In the genomic region with DNA sequence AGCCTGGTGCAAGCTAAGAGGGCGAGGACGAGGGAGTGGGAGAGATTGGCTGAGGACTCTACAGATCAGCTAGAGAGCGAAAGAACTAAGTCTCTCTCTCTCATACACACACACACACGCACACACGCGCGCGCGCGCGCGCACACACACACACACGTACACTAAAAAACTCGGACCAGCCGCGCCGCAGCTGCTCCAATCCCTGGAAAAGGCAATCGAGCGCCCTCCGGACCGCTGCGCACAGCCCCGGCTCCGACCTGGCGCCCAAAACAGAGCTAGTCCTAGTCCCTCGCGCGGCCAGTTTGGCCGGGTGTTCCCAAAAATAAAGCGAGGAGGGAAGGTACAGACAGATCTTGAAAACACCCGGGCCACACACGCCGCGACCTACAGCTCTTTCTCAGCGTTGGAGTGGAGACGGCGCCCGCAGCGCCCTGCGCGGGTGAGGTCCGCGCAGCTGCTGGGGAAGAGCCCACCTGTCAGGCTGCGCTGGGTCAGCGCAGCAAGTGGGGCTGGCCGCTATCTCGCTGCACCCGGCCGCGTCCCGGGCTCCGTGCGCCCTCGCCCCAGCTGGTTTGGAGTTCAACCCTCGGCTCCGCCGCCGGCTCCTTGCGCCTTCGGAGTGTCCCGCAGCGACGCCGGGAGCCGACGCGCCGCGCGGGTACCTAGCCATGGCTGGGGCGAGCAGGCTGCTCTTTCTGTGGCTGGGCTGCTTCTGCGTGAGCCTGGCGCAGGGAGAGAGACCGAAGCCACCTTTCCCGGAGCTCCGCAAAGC, we compare ENCODE assay signal across 1 cellular context.
TF ChIP-seq lines count a peak whose summit lies in the region.

Gene BMP3 (plus strand): TSS at position 92 of the 772 bp plus-strand sequence. CDS start 577 bp downstream, at position 669.

TF ChIP-seq in HepG2, 621 proteins besides CTCF, POLR2A, EP300 and RAD21 (continued from another document):
- TF ChIP-seq ZNF142 (CRISPR knock-in tag; IDR thresholded peaks at IDR 0.05) (no peak), ZNF20 (CRISPR knock-in tag; IDR thresholded peaks at IDR 0.05) (no peak), SMYD3 (CRISPR knock-in tag; IDR thresholded peaks at IDR 0.05) (no peak), TAF15 (IDR thresholded peaks at IDR 0.05; ENCODE audit: low read depth, low read length, poor library complexity, severe bottlenecking) (no peak), CBX2 (IDR thresholded peaks at IDR 0.05; ENCODE audit: low read depth, low read length) (no peak), CBX2 (CRISPR knock-in tag; IDR thresholded peaks at IDR 0.05; ENCODE audit: low read depth) (no peak), NCOA5 (CRISPR knock-in tag; IDR thresholded peaks at IDR 0.05) (no peak), KDM3A (CRISPR knock-in tag; IDR thresholded peaks at IDR 0.05; ENCODE audit: low read depth) (no peak), CCDC6 (CRISPR knock-in tag; IDR thresholded peaks at IDR 0.05) (no peak), ZBTB1 (CRISPR knock-in tag; IDR thresholded peaks at IDR 0.05; ENCODE audit: borderline replicate concordance) (no peak), SIX1 (CRISPR knock-in tag; IDR thresholded peaks at IDR 0.05; ENCODE audit: borderline replicate concordance) (no peak), SOX6 (IDR thresholded peaks at IDR 0.05) (no peak), SOX6 (CRISPR knock-in tag; IDR thresholded peaks at IDR 0.05) (no peak), RBFOX2 (IDR thresholded peaks at IDR 0.05; ENCODE audit: low read depth, low read length) (no peak), GZF1 (CRISPR knock-in tag; IDR thresholded peaks at IDR 0.05) (no peak), RBM22 (optimal IDR thresholded peaks at IDR 0.05; ENCODE audit: low read length) (no peak)
- TF ChIP-seq, protein P1, sequence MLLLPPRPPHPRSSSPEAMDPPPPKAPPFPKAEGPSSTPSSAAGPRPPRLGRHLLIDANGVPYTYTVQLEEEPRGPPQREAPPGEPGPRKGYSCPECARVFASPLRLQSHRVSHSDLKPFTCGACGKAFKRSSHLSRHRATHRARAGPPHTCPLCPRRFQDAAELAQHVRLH (CRISPR knock-in tag; IDR thresholded peaks at IDR 0.05; ENCODE audit: borderline replicate concordance, low read depth): no peak
- TF ChIP-seq, protein P2, sequence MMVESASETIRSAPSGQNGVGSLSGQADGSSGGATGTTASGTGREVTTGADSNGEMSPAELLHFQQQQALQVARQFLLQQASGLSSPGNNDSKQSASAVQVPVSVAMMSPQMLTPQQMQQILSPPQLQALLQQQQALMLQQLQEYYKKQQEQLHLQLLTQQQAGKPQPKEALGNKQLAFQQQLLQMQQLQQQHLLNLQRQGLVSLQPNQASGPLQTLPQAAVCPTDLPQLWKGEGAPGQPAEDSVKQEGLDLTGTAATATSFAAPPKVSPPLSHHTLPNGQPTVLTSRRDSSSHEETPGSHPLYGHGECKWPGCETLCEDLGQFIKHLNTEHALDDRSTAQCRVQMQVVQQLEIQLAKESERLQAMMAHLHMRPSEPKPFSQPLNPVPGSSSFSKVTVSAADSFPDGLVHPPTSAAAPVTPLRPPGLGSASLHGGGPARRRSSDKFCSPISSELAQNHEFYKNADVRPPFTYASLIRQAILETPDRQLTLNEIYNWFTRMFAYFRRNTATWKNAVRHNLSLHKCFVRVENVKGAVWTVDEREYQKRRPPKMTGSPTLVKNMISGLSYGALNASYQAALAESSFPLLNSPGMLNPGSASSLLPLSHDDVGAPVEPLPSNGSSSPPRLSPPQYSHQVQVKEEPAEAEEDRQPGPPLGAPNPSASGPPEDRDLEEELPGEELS (CRISPR knock-in tag; IDR thresholded peaks at IDR 0.05): no peak
- TF ChIP-seq, protein P3, sequence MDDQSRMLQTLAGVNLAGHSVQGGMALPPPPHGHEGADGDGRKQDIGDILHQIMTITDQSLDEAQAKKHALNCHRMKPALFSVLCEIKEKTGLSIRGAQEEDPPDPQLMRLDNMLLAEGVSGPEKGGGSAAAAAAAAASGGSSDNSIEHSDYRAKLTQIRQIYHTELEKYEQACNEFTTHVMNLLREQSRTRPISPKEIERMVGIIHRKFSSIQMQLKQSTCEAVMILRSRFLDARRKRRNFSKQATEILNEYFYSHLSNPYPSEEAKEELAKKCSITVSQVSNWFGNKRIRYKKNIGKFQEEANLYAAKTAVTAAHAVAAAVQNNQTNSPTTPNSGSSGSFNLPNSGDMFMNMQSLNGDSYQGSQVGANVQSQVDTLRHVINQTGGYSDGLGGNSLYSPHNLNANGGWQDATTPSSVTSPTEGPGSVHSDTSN (CRISPR knock-in tag; IDR thresholded peaks at IDR 0.05; ENCODE audit: borderline replicate concordance): no peak
TF ChIP-seq in HepG2: peak in this region for 0.
